Comparison of ENCODE assay signal across 8 cellular contexts in genomic region chr16:57984443-57985203, GRCh38. TPM values are rescaled to one million over a fixed set of nuclear protein-coding genes. Genes with fewer than 3 reads are reported as not detected.
DNase-seq lines count a peak whose midpoint lies in the region; ATAC-seq and TF ChIP-seq lines count a peak whose summit lies in the region.

No MANE protein-coding gene starts in this region.

- H3K4me1 ChIP-seq in esophagus (ENCODE audit: control insufficient read depth in 2 of 2, insufficient read depth in 2 of 2, low read length in 1 of 2) (peaks cover 3 to 7% of the 10 kb centered on the region in 2 donors), muscle layer of colon (ENCODE audit: insufficient read depth, low read length) (peaks cover 12% of the 10 kb centered on the region)

- H3K4me3 ChIP-seq in esophagus (ENCODE audit: low read depth in 1 of 2, low read length in 2 of 2) (peak overlapping the region; percentile 46 to 61), muscle layer of colon (ENCODE audit: low read depth in 1 of 2, low read length in 2 of 2) (peak overlapping the region; percentile 61 to 68)

- H3K27me3 ChIP-seq in esophagus (ENCODE audit: control insufficient read depth in 1 of 2, insufficient read depth in 2 of 2, low read length in 2 of 2) (peaks cover 0 to 2% of the 10 kb centered on the region in 2 donors), muscle layer of colon (ENCODE audit: control insufficient read depth in 1 of 2, insufficient read depth in 2 of 2, low read length in 2 of 2) (peaks cover 0 to 8% of the 10 kb centered on the region in 2 donors)

- TF ChIP-seq CTCF in GM20000 (IDR thresholded peaks at IDR 0.05; ENCODE audit: extremely low read depth, missing control alignments) = no peak

- H3K27ac ChIP-seq in esophagus (ENCODE audit: low read depth in 2 of 2, low read length in 1 of 2) (no peak overlapping the region), muscle layer of colon (ENCODE audit: low read depth, low read length) (no peak overlapping the region)

- peak overlapping the region; percentile 15 for H3K9ac ChIP-seq in muscle layer of colon (ENCODE audit: low read length)

- DNase-seq in AG08395 (ENCODE audit: low spot score) = peak; percentile 48
- DNase-seq in GM20000 (ENCODE audit: low spot score) = peak; percentile 89
- DNase-seq in MV-4-11 (lab: John Stamatoyannopoulos, UW) = peak; percentile 34
- DNase-seq in activated T-cell treated with anti-CD3 and anti-CD28 coated beads for 1 hour (ENCODE audit: low read depth) = peak; percentile 87
- peak; percentile 86 to 87 for DNase-seq in stimulated activated CD8-positive, alpha-beta memory T cell treated with anti-CD3 and anti-CD28 coated beads, Interleukin-4, amount 100 ng/mL, for 4 hours (ENCODE audit: low read depth in 2 of 2, low spot score in 1 of 2)

- 14 to 15% methylated on average over 60 to 64 of the region's 64 CpGs for WGBS in esophagus, 2 donors

- ATAC-seq in HG03378 (IDR thresholded peaks at IDR 0.05; ENCODE audit: unreplicated experiment) = no peak

- no peaks in the 10 kb centered on the region for H3K36me3 ChIP-seq in esophagus (ENCODE audit: control insufficient read depth in 2 of 2, insufficient read depth in 2 of 2, low read length in 1 of 2)
- H3K36me3 ChIP-seq in muscle layer of colon (ENCODE audit: insufficient read depth, low read length) = no peaks in the 10 kb centered on the region

- H3K9me3 ChIP-seq in esophagus (ENCODE audit: control insufficient read depth in 2 of 2, insufficient read depth in 1 of 2, low read depth in 1 of 2, low read length in 1 of 2) (no peaks in the 10 kb centered on the region), muscle layer of colon (ENCODE audit: low read length) (no peaks in the 10 kb centered on the region)

RNA-seq across cellular contexts. Expression of gene CNGB1, which starts 13.7 kb away (rescaled TPM):
- polyA plus RNA-seq in esophagus = under 1 TPM; 0.04 to 0.06 TPM

RNA-seq across cellular contexts. Expression of gene ZNF319, which starts 15.8 kb away (rescaled TPM):
- 1 to 10 TPM; 2.5 to 3.7 TPM for polyA plus RNA-seq in esophagus

RNA-seq across cellular contexts. Expression of gene USB1, which starts 16.6 kb away (rescaled TPM):
- 10 to 100 TPM in 1 of 2 donors, 1 to 10 TPM in 1; 8.5 to 15.8 TPM for polyA plus RNA-seq in esophagus

RNA-seq across cellular contexts. Expression of gene MMP15, which starts 40.9 kb away (rescaled TPM):
- 1 to 10 TPM; 2.5 to 2.7 TPM for polyA plus RNA-seq in esophagus

Comparison
In these comparisons a context has a peak if more than half of its experiments do, and no peak if none do; other contexts are left out.
1. DNase-seq: peak in every context shown above with its lines; median percentile 89 in GM20000; 87 in activated T-cell treated with anti-CD3 and anti-CD28 coated beads for 1 hour; 86 in stimulated activated CD8-positive, alpha-beta memory T cell treated with anti-CD3 and anti-CD28 coated beads, Interleukin-4, amount 100 ng/mL, for 4 hours; 48 in AG08395; 34 in MV-4-11.